ENCODE assay signal across 1 cellular context in the genomic region with DNA sequence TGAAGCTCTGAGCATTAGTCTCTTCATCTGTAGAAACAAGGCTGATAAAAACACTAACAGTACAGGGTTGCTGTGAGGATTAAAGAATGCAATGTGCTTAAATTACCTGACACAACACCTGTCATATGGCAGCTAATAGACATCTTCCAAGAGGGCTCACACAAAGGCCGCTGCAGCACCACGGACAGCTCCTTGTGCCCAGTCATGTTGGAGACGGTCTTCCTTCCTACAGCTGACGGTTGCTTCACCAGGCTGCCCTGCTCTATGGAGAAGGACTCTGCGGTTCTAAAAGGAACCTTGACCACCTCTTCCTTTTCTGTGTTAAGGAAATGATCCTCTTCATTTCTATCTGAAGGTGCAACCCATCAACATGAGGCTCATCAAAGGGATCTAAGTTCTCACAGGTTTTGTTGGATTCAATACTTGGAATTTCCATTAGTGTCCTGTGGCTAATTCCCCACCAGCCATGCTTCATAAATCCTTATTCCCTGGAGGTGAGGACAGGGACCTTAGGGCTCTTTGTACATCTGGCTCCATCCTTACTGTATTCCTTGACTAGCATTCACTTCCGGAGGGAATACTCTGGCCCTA.
TF ChIP-seq lines count a peak whose summit lies in the region.

No MANE protein-coding gene starts in this region.

TF ChIP-seq in HepG2, 621 proteins besides CTCF, POLR2A, EP300 and RAD21 (continued from another document and continues in another):
- TF ChIP-seq, protein P1, sequence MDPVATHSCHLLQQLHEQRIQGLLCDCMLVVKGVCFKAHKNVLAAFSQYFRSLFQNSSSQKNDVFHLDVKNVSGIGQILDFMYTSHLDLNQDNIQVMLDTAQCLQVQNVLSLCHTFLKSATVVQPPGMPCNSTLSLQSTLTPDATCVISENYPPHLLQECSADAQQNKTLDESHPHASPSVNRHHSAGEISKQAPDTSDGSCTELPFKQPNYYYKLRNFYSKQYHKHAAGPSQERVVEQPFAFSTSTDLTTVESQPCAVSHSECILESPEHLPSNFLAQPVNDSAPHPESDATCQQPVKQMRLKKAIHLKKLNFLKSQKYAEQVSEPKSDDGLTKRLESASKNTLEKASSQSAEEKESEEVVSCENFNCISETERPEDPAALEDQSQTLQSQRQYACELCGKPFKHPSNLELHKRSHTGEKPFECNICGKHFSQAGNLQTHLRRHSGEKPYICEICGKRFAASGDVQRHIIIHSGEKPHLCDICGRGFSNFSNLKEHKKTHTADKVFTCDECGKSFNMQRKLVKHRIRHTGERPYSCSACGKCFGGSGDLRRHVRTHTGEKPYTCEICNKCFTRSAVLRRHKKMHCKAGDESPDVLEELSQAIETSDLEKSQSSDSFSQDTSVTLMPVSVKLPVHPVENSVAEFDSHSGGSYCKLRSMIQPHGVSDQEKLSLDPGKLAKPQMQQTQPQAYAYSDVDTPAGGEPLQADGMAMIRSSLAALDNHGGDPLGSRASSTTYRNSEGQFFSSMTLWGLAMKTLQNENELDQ (CRISPR knock-in tag; IDR thresholded peaks at IDR 0.05; ENCODE audit: borderline replicate concordance), result peak; percentile 71; the same call in 1 of the 2 replicates
- TF ChIP-seq POLR2AphosphoS2 (IDR thresholded peaks at IDR 0.05; ENCODE audit: low read depth, low read length), result no peak
- 0 out of 2 replicates have a peak, but pooled peaks have one; percentile 43 for TF ChIP-seq FOXO1 (CRISPR knock-in tag; IDR thresholded peaks at IDR 0.05)
- TF ChIP-seq, protein P2, sequence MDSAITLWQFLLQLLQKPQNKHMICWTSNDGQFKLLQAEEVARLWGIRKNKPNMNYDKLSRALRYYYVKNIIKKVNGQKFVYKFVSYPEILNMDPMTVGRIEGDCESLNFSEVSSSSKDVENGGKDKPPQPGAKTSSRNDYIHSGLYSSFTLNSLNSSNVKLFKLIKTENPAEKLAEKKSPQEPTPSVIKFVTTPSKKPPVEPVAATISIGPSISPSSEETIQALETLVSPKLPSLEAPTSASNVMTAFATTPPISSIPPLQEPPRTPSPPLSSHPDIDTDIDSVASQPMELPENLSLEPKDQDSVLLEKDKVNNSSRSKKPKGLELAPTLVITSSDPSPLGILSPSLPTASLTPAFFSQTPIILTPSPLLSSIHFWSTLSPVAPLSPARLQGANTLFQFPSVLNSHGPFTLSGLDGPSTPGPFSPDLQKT (CRISPR knock-in tag; IDR thresholded peaks at IDR 0.05; ENCODE audit: borderline replicate concordance), result no peak
- TF ChIP-seq, protein P3, sequence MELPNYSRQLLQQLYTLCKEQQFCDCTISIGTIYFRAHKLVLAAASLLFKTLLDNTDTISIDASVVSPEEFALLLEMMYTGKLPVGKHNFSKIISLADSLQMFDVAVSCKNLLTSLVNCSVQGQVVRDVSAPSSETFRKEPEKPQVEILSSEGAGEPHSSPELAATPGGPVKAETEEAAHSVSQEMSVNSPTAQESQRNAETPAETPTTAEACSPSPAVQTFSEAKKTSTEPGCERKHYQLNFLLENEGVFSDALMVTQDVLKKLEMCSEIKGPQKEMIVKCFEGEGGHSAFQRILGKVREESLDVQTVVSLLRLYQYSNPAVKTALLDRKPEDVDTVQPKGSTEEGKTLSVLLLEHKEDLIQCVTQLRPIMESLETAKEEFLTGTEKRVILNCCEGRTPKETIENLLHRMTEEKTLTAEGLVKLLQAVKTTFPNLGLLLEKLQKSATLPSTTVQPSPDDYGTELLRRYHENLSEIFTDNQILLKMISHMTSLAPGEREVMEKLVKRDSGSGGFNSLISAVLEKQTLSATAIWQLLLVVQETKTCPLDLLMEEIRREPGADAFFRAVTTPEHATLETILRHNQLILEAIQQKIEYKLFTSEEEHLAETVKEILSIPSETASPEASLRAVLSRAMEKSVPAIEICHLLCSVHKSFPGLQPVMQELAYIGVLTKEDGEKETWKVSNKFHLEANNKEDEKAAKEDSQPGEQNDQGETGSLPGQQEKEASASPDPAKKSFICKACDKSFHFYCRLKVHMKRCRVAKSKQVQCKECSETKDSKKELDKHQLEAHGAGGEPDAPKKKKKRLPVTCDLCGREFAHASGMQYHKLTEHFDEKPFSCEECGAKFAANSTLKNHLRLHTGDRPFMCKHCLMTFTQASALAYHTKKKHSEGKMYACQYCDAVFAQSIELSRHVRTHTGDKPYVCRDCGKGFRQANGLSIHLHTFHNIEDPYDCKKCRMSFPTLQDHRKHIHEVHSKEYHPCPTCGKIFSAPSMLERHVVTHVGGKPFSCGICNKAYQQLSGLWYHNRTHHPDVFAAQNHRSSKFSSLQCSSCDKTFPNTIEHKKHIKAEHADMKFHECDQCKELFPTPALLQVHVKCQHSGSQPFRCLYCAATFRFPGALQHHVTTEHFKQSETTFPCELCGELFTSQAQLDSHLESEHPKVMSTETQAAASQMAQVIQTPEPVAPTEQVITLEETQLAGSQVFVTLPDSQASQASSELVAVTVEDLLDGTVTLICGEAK (IDR thresholded peaks at IDR 0.05), result no peak
- TF ChIP-seq, protein P3 (CRISPR knock-in tag; IDR thresholded peaks at IDR 0.05), result peak; percentile 28; the same call in 1 of the 2 replicates
- no peak for TF ChIP-seq ZNF30 (CRISPR knock-in tag; IDR thresholded peaks at IDR 0.05)
- 0 out of 2 replicates have a peak, but pooled peaks have one; percentile 9 for TF ChIP-seq FOXA3 (CRISPR knock-in tag; IDR thresholded peaks at IDR 0.05)
- TF ChIP-seq ZNF232 (CRISPR knock-in tag; IDR thresholded peaks at IDR 0.05; ENCODE audit: borderline replicate concordance), result peak; percentile 96
- TF ChIP-seq, protein P4, sequence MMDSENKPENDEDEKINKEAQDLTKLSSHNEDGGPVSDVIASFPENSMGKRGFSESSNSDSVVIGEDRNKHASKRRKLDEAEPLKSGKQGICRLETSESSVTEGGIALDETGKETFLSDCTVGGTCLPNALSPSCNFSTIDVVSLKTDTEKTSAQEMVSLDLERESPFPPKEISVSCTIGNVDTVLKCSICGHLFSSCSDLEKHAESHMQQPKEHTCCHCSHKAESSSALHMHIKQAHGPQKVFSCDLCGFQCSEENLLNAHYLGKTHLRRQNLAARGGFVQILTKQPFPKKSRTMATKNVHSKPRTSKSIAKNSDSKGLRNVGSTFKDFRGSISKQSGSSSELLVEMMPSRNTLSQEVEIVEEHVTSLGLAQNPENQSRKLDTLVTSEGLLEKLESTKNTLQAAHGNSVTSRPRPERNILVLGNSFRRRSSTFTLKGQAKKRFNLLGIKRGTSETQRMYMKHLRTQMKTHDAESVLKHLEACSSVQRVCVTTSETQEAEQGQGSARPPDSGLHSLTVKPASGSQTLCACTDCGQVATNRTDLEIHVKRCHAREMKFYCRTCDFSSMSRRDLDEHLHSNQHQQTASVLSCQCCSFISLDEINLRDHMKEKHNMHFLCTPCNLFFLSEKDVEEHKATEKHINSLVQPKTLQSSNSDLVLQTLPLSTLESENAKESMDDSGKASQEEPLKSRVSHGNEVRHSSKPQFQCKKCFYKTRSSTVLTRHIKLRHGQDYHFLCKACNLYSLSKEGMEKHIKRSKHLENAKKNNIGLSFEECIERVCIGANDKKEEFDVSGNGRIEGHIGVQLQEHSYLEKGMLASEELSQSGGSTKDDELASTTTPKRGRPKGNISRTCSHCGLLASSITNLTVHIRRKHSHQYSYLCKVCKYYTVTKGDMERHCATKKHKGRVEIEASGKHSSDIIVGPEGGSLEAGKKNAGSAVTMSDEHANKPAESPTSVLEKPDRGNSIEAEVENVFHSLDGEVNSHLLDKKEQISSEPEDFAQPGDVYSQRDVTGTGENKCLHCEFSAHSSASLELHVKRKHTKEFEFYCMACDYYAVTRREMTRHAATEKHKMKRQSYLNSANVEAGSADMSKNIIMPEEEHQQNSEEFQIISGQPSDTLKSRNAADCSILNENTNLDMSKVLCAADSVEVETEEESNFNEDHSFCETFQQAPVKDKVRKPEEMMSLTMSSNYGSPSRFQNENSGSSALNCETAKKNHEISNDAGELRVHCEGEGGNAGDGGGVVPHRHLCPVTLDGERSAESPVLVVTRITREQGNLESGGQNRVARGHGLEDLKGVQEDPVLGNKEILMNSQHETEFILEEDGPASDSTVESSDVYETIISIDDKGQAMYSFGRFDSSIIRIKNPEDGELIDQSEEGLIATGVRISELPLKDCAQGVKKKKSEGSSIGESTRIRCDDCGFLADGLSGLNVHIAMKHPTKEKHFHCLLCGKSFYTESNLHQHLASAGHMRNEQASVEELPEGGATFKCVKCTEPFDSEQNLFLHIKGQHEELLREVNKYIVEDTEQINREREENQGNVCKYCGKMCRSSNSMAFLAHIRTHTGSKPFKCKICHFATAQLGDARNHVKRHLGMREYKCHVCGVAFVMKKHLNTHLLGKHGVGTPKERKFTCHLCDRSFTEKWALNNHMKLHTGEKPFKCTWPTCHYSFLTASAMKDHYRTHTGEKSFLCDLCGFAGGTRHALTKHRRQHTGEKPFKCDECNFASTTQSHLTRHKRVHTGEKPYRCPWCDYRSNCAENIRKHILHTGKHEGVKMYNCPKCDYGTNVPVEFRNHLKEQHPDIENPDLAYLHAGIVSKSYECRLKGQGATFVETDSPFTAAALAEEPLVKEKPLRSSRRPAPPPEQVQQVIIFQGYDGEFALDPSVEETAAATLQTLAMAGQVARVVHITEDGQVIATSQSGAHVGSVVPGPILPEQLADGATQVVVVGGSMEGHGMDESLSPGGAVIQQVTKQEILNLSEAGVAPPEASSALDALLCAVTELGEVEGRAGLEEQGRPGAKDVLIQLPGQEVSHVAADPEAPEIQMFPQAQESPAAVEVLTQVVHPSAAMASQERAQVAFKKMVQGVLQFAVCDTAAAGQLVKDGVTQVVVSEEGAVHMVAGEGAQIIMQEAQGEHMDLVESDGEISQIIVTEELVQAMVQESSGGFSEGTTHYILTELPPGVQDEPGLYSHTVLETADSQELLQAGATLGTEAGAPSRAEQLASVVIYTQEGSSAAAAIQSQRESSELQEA (CRISPR knock-in tag; IDR thresholded peaks at IDR 0.05; ENCODE audit: not compliant biosample characterization), result no peak
- TF ChIP-seq, protein P5, sequence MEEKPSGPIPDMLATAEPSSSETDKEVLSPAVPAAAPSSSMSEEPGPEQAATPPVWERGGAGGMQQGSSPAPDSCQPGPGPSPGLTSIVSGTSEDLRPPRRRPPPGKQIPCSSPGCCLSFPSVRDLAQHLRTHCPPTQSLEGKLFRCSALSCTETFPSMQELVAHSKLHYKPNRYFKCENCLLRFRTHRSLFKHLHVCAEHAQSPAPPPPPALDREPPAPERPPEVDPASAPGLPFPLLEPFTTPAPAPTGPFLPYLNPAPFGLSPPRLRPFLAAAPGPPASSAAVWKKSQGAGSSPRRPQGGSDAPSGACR (CRISPR knock-in tag; IDR thresholded peaks at IDR 0.05), result no peak
- peak; percentile 62; the same call in 1 of the 2 replicates for TF ChIP-seq KLF9 (CRISPR knock-in tag; IDR thresholded peaks at IDR 0.05; ENCODE audit: low read depth)
- 0 out of 2 replicates have a peak, but pooled peaks have one; percentile 90 for TF ChIP-seq ATAD3A (CRISPR knock-in tag; IDR thresholded peaks at IDR 0.05)
- TF ChIP-seq, protein P6, sequence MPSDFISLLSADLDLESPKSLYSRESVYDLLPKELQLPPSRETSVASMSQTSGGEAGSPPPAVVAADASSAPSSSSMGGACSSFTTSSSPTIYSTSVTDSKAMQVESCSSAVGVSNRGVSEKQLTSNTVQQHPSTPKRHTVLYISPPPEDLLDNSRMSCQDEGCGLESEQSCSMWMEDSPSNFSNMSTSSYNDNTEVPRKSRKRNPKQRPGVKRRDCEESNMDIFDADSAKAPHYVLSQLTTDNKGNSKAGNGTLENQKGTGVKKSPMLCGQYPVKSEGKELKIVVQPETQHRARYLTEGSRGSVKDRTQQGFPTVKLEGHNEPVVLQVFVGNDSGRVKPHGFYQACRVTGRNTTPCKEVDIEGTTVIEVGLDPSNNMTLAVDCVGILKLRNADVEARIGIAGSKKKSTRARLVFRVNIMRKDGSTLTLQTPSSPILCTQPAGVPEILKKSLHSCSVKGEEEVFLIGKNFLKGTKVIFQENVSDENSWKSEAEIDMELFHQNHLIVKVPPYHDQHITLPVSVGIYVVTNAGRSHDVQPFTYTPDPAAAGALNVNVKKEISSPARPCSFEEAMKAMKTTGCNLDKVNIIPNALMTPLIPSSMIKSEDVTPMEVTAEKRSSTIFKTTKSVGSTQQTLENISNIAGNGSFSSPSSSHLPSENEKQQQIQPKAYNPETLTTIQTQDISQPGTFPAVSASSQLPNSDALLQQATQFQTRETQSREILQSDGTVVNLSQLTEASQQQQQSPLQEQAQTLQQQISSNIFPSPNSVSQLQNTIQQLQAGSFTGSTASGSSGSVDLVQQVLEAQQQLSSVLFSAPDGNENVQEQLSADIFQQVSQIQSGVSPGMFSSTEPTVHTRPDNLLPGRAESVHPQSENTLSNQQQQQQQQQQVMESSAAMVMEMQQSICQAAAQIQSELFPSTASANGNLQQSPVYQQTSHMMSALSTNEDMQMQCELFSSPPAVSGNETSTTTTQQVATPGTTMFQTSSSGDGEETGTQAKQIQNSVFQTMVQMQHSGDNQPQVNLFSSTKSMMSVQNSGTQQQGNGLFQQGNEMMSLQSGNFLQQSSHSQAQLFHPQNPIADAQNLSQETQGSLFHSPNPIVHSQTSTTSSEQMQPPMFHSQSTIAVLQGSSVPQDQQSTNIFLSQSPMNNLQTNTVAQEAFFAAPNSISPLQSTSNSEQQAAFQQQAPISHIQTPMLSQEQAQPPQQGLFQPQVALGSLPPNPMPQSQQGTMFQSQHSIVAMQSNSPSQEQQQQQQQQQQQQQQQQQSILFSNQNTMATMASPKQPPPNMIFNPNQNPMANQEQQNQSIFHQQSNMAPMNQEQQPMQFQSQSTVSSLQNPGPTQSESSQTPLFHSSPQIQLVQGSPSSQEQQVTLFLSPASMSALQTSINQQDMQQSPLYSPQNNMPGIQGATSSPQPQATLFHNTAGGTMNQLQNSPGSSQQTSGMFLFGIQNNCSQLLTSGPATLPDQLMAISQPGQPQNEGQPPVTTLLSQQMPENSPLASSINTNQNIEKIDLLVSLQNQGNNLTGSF (CRISPR knock-in tag; IDR thresholded peaks at IDR 0.05), result peak; percentile 91
- peak; percentile 68; the same call in 1 of the 2 replicates for TF ChIP-seq ZNF441 (CRISPR knock-in tag; IDR thresholded peaks at IDR 0.05; ENCODE audit: borderline replicate concordance)
